18 cellular contexts compared by ENCODE assay signal in the genomic region with DNA sequence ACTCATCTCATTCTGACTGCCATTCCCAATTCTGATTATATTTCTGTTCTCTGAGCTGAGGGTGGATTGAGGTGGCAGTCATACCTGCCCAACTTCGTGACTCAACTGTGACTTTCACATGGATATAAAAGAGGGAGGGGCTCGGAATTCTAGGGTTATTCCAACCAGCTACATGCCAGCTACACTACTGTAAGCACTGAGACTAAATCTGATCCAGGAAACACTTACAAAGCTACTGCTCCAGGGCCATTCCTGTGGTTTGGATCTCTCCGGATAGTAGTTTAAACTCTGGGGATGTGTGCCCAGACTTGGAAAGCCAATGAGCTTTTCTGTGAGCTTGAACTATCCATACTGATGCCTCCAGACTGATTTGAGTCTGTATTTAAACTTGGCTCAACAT. TPM values are rescaled to one million over a fixed set of nuclear protein-coding genes. Genes with fewer than 3 reads are reported as not detected.
DNase-seq lines count a peak whose midpoint lies in the region; TF ChIP-seq lines count a peak whose summit lies in the region.
"Had no signal": no experiment of that assay in that cellular context is flagged by ENCODE, and none has a peak within 500 bp of the region (broad histone marks: within the 10 kb centered on the region; RNA-seq: fewer than 3 reads in every experiment).

No MANE protein-coding gene starts in this region.

- H4K20me1 ChIP-seq in Loucy (ENCODE audit: insufficient read depth, low read length, poor library complexity, severe bottlenecking), result no peaks in the 10 kb centered on the region

- CTCF ChIA-PET in MCF 10A (lab: Yijun Ruan, JAX), result interaction anchor here (0.8 to 2.8 kb wide), 7 partner anchors 8 to 817 kb away, joined by 3 to 17 read pairs (median 6); a partner anchor contains a TSS

- H2AFZ ChIP-seq in Loucy (ENCODE audit: low read length), result 0 out of 2 replicates have a peak overlapping the region, but pooled peaks have one; percentile 30

- intact Hi-C loops in MCF 10A (cut with micrococcal nuclease), result no loop called here

- DNase-seq in AG20443 (ENCODE audit: low spot score) (peak; percentile 73), MCF 10A (ENCODE audit: unreplicated experiment) (peak; percentile 79), iris pigment epithelial cell (ENCODE audit: low read depth) (peak; percentile 43), UCSD-AML1 (lab: John Stamatoyannopoulos, UW; ENCODE audit: unreplicated experiment) (no peak), immature natural killer cell (no peak), NCI-H2171 treated with DMSO at 0.1 percent for 48 hours (lab: John Stamatoyannopoulos, UW) (no peak)
- DNase-seq in activated CD4-positive, alpha-beta T cell treated with anti-CD3 and anti-CD28 coated beads for 1 hour, result no peak
- DNase-seq: amygdala; BE2C; hypothalamus; Kasumi-1; NCI-H345; psoas muscle; stimulated activated CD4-positive, alpha-beta T cell treated with anti-CD3 and anti-CD28 coated beads, Interleukin-4, amount 100 ng/mL, for 1 hour; stimulated activated naive CD4-positive, alpha-beta T cell had no signal

- H3K27ac Mint-ChIP-seq in MCF 10A (ENCODE audit: low read depth, unreplicated experiment) (peak overlapping the region; percentile 93), immature natural killer cell (no peak overlapping the region)
- H3K27ac Mint-ChIP-seq: memory B cell had no signal

- H3K4me2 ChIP-seq in Loucy (ENCODE audit: low read depth, low read length, poor library complexity, severe bottlenecking), result no peak overlapping the region

- H3K4me1 ChIP-seq in Loucy (ENCODE audit: insufficient read depth, low read length, poor library complexity, severe bottlenecking), result no peaks in the 10 kb centered on the region
- H3K4me1 ChIP-seq: BE2C, psoas muscle had no signal

- no peaks in the 10 kb centered on the region for H3K79me2 ChIP-seq in Loucy (ENCODE audit: insufficient read depth, low read length)

- no peak overlapping the region for H3K9ac ChIP-seq in Loucy (ENCODE audit: low read depth, low read length, poor library complexity, severe bottlenecking)

- H3K27me3 ChIP-seq in Loucy (ENCODE audit: insufficient read depth, low read length, poor library complexity, severe bottlenecking), result no peaks in the 10 kb centered on the region
- H3K27me3 ChIP-seq: BE2C had no signal

- TF ChIP-seq CTCF in Loucy (conservative IDR thresholded peaks at IDR 0.05; ENCODE audit: low read length) (no peak), MCF 10A (IDR thresholded peaks at IDR 0.05; ENCODE audit: unreplicated experiment) (no peak)

- BruUV-seq in MCF 10A (replicated peaks; lab: Mats Ljungman, UMichigan), result no TSS peak

- POLR2A ChIA-PET in MCF 10A (lab: Yijun Ruan, JAX), result interaction anchor here (0.7 to 1.5 kb wide), 4 partner anchors 13 to 546 kb away, joined by 3 to 4 read pairs (median 4); no protein-coding TSS in a partner anchor

- no peaks in the 10 kb centered on the region for H3K36me3 ChIP-seq in Loucy (ENCODE audit: insufficient read depth, low read length)
- H3K36me3 ChIP-seq: BE2C had no signal

- no peaks in the 10 kb centered on the region for H3K9me3 ChIP-seq in Loucy (ENCODE audit: insufficient read depth, low read depth, low read length)
- H3K9me3 ChIP-seq: BE2C, psoas muscle had no signal

- H3K36me3 Mint-ChIP-seq in MCF 10A (ENCODE audit: insufficient read depth, unreplicated experiment) (no peaks in the 10 kb centered on the region), immature natural killer cell (no peaks in the 10 kb centered on the region)
- H3K36me3 Mint-ChIP-seq: memory B cell had no signal

- H3K4me3 Mint-ChIP-seq in MCF 10A (ENCODE audit: unreplicated experiment) (no peak overlapping the region), immature natural killer cell (no peak overlapping the region)
- H3K4me3 Mint-ChIP-seq: memory B cell had no signal

- H3K9me2 ChIP-seq in Loucy (replicated peaks; ENCODE audit: low read depth, low read length), result no peaks in the 10 kb centered on the region

- H3K4me3 ChIP-seq in Loucy (ENCODE audit: low read length, poor library complexity, severe bottlenecking), result no peak overlapping the region
- H3K4me3 ChIP-seq: psoas muscle had no signal

- H3K9me3 Mint-ChIP-seq in MCF 10A (ENCODE audit: unreplicated experiment), result no peaks in the 10 kb centered on the region
- H3K9me3 Mint-ChIP-seq in immature natural killer cell, result no peaks in the 10 kb centered on the region
- H3K9me3 Mint-ChIP-seq: memory B cell had no signal

- H3K4me1 Mint-ChIP-seq in MCF 10A (ENCODE audit: insufficient read depth, unreplicated experiment) (peaks cover 14% of the 10 kb centered on the region), immature natural killer cell (no peaks in the 10 kb centered on the region)
- H3K4me1 Mint-ChIP-seq: memory B cell had no signal

- H3F3A ChIP-seq in Loucy (ENCODE audit: low read depth), result no peaks in the 10 kb centered on the region

- H3K27me3 Mint-ChIP-seq in MCF 10A (ENCODE audit: insufficient read depth, unreplicated experiment), result no peaks in the 10 kb centered on the region
- peaks cover 0 to 7% (median 0%) of the 10 kb centered on the region in 3 donors for H3K27me3 Mint-ChIP-seq in immature natural killer cell (ENCODE audit: low read depth in 3 of 3)
- H3K27me3 Mint-ChIP-seq: memory B cell had no signal

RNA-seq across cellular contexts. Expression of a gene that starts 7.9 kb away (rescaled TPM):
- 16.2 and 40.2 TPM in 2 replicates for total RNA-seq in MCF 10A (2022)
- not detected for polyA plus RNA-seq in immature natural killer cell
- total RNA-seq: G401 had no signal

Comparison
In these comparisons a context has a peak if more than half of its experiments do, and no peak if none do; other contexts are left out.
1. DNase-seq: peak in AG20443 (single experiment), MCF 10A (single experiment) and iris pigment epithelial cell (single experiment); none in activated CD4-positive, alpha-beta T cell treated with anti-CD3 and anti-CD28 coated beads for 1 hour (single experiment), UCSD-AML1 (single experiment), immature natural killer cell (0 of 3) and NCI-H2171 treated with DMSO at 0.1 percent for 48 hours (single experiment).